In the genomic region with DNA sequence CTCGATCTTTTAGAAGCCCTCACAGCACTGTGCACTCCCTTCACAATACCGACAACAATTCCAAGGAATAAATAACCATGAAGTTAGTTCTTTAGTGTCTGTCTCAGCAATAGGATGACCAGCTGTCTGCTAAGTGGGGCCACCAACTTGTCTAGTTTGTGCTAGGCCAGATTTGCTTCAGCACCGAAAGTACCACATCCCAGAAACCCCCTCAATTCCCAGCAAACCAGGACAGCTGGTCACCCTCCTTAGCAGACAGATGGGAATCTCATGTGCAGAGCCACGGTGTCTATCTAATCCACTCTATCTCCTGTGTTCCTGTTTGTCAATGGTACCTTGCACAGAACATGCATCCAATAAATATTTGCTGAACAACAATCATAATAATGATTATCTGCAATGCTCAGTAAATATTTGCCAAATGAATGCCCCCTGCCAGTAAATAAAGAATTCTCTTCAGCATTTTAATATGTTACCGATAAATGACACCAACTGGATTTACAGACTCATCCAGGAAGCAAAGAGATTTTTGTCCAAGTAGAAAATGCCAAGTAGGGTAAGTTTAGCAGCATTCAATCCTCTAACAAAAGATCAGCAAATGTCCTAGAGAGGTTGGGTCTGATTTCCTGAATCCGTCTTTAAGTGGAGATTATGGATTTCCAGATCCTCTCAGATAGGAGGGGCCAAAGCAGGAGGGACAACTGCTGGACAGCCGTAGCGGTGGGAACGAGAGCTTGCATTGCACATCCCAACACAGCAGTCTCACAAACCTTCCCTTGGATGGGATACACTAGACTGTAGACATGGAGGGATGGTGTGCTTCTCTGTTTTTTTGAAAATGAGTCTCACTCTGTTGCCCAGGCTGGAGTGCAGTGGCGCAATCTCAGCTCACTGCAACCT, we compare ENCODE assay signal across 9 cellular contexts.
"Had no signal": no experiment of that assay in that cellular context is flagged by ENCODE, and none has a peak within 500 bp of the region (broad histone marks: within the 10 kb centered on the region; RNA-seq: fewer than 3 reads in every experiment).

No MANE protein-coding gene starts in this region.

- H3K27ac ChIP-seq: ascending aorta, dorsolateral prefrontal cortex, ovary, thyroid gland, vagina had no signal

- DNase-seq: activated CD8-positive, alpha-beta memory T cell treated with anti-CD3 and anti-CD28 coated beads, Interleukin-2, amount 50 U/mL, for 4 hours; activated CD8-positive, alpha-beta T cell treated with anti-CD3 and anti-CD28 coated beads for 36 hours; ovary; thyroid gland had no signal

- H3K9me3 ChIP-seq: ovary, thyroid gland, vagina had no signal

- H3K36me3 ChIP-seq: ascending aorta, ovary, thyroid gland, vagina had no signal

- H3K4me3 ChIP-seq: ascending aorta, dorsolateral prefrontal cortex, ovary, thyroid gland, vagina had no signal

- ATAC-seq: activated CD8-positive, alpha-beta T cell treated with anti-CD3 and anti-CD28 coated beads for 36 hours had no signal

- H3K9me3 Mint-ChIP-seq: activated CD8-positive, alpha-beta T cell treated with anti-CD3 and anti-CD28 coated beads for 36 hours had no signal

- H3K27me3 ChIP-seq: ascending aorta, dorsolateral prefrontal cortex, ovary, thyroid gland, vagina had no signal

- H3K27ac Mint-ChIP-seq: activated CD8-positive, alpha-beta T cell treated with anti-CD3 and anti-CD28 coated beads for 36 hours; T-helper 2 cell treated with Interferon-gamma antibody and Interleukin-4, amounts not matched to agents 5 μg/mL and 100 μg/mL, for 36 hours had no signal

- H3K4me1 ChIP-seq: ascending aorta, vagina had no signal

- H3K4me3 Mint-ChIP-seq: activated CD8-positive, alpha-beta T cell treated with anti-CD3 and anti-CD28 coated beads for 36 hours; neural crest cell; T-helper 2 cell treated with Interferon-gamma antibody and Interleukin-4, amounts not matched to agents 5 μg/mL and 100 μg/mL, for 36 hours had no signal
